Comparison of ENCODE assay signal across 15 cellular contexts in genomic region chr2:100482741-100483140, GRCh38. TPM values are rescaled to one million over a fixed set of nuclear protein-coding genes. Genes with fewer than 3 reads are reported as not detected.
DNase-seq lines count a peak whose midpoint lies in the region; ATAC-seq and TF ChIP-seq lines count a peak whose summit lies in the region.
"Had no signal": no experiment of that assay in that cellular context is flagged by ENCODE, and none has a peak within 500 bp of the region (broad histone marks: within the 10 kb centered on the region; RNA-seq: fewer than 3 reads in every experiment).

No MANE protein-coding gene starts in this region.

- no peaks in the 10 kb centered on the region for H3K27me3 Mint-ChIP-seq in activated CD8-positive, alpha-beta T cell treated with anti-CD3 and anti-CD28 coated beads for 36 hours
- H3K27me3 Mint-ChIP-seq in activated CD8-positive, alpha-beta T cell treated with anti-CD3 and anti-CD28 coated beads, Interleukin-2, amount 10 ng/mL, durations not matched to agents 7 days and 5 days (ENCODE audit: low read depth): no peaks in the 10 kb centered on the region

- DNase-seq in activated CD8-positive, alpha-beta T cell treated with anti-CD3 and anti-CD28 coated beads for 36 hours: peak; percentile 11
- DNase-seq in activated CD8-positive, alpha-beta T cell treated with anti-CD3 and anti-CD28 coated beads, Interleukin-2, amount 10 ng/mL, durations not matched to agents 7 days and 5 days: no peak
- DNase-seq in epithelial cell of proximal tubule (ENCODE audit: low read depth) (no peak), upper lobe of right lung (no peak), NCI-H146 treated with DMSO at 0.1 percent for 48 hours (lab: John Stamatoyannopoulos, UW; ENCODE audit: unreplicated experiment) (no peak)
- DNase-seq in activated naive CD4-positive, alpha-beta T cell treated with Interleukin-2 at 50 U/mL for 16 hours: no peak
- DNase-seq: activated CD4-positive, CD25-positive, alpha-beta regulatory T cell; naive B cell; NCI-H345; thyroid gland had no signal

- H3K4me3 Mint-ChIP-seq in activated CD8-positive, alpha-beta T cell treated with anti-CD3 and anti-CD28 coated beads for 36 hours: no peak overlapping the region
- no peak overlapping the region for H3K4me3 Mint-ChIP-seq in activated CD8-positive, alpha-beta T cell treated with anti-CD3 and anti-CD28 coated beads, Interleukin-2, amount 10 ng/mL, durations not matched to agents 7 days and 5 days
- H3K4me3 Mint-ChIP-seq: activated T-helper 17 cell treated with anti-CD3 and anti-CD28 coated beads, Interleukin-2, amount 50 U/mL, for 72 hours; naive B cell had no signal

- H3K4me1 Mint-ChIP-seq in activated CD8-positive, alpha-beta T cell treated with anti-CD3 and anti-CD28 coated beads for 36 hours (ENCODE audit: low read depth): no peaks in the 10 kb centered on the region
- H3K4me1 Mint-ChIP-seq in activated CD8-positive, alpha-beta T cell treated with anti-CD3 and anti-CD28 coated beads, Interleukin-2, amount 10 ng/mL, durations not matched to agents 7 days and 5 days (ENCODE audit: low read depth): no peaks in the 10 kb centered on the region
- H3K4me1 Mint-ChIP-seq: activated T-helper 17 cell treated with anti-CD3 and anti-CD28 coated beads, Interleukin-2, amount 50 U/mL, for 72 hours; naive B cell had no signal

- H3K4me3 ChIP-seq in epithelial cell of proximal tubule (ENCODE audit: low read depth, low read length) (no peak overlapping the region), upper lobe of right lung (no peak overlapping the region)
- H3K4me3 ChIP-seq: thyroid gland had no signal

- no peaks in the 10 kb centered on the region for H3K4me1 ChIP-seq in upper lobe of right lung
- H3K4me1 ChIP-seq: thyroid gland had no signal

- no peaks in the 10 kb centered on the region for H3K36me3 Mint-ChIP-seq in activated CD8-positive, alpha-beta T cell treated with anti-CD3 and anti-CD28 coated beads for 36 hours (ENCODE audit: low read depth)
- no peaks in the 10 kb centered on the region for H3K36me3 Mint-ChIP-seq in activated CD8-positive, alpha-beta T cell treated with anti-CD3 and anti-CD28 coated beads, Interleukin-2, amount 10 ng/mL, durations not matched to agents 7 days and 5 days (ENCODE audit: low read depth)

- no peak overlapping the region for H3K27ac Mint-ChIP-seq in activated CD8-positive, alpha-beta T cell treated with anti-CD3 and anti-CD28 coated beads for 36 hours
- H3K27ac Mint-ChIP-seq in activated CD8-positive, alpha-beta T cell treated with anti-CD3 and anti-CD28 coated beads, Interleukin-2, amount 10 ng/mL, durations not matched to agents 7 days and 5 days: no peak overlapping the region
- H3K27ac Mint-ChIP-seq: activated T-helper 17 cell treated with anti-CD3 and anti-CD28 coated beads, Interleukin-2, amount 50 U/mL, for 72 hours; naive B cell had no signal

- H3K9me3 Mint-ChIP-seq in activated CD8-positive, alpha-beta T cell treated with anti-CD3 and anti-CD28 coated beads for 36 hours: no peaks in the 10 kb centered on the region
- no peaks in the 10 kb centered on the region for H3K9me3 Mint-ChIP-seq in activated CD8-positive, alpha-beta T cell treated with anti-CD3 and anti-CD28 coated beads, Interleukin-2, amount 10 ng/mL, durations not matched to agents 7 days and 5 days (ENCODE audit: insufficient read depth)
- H3K9me3 Mint-ChIP-seq: naive B cell had no signal

- H3K36me3 ChIP-seq in upper lobe of right lung: no peaks in the 10 kb centered on the region
- H3K36me3 ChIP-seq: thyroid gland had no signal

- POLR2A ChIA-PET in activated CD8-positive, alpha-beta T cell treated with anti-CD3 and anti-CD28 coated beads for 36 hours (lab: Charles Lee): no interaction called here
- POLR2A ChIA-PET in activated CD8-positive, alpha-beta T cell treated with anti-CD3 and anti-CD28 coated beads, Interleukin-2, amount 10 ng/mL, durations not matched to agents 7 days and 5 days (lab: Charles Lee): no interaction called here

- ATAC-seq in activated CD8-positive, alpha-beta T cell treated with anti-CD3 and anti-CD28 coated beads for 36 hours: no peak
- ATAC-seq in activated CD8-positive, alpha-beta T cell treated with anti-CD3 and anti-CD28 coated beads, Interleukin-2, amount 10 ng/mL, durations not matched to agents 7 days and 5 days: no peak
- peak; percentile 15 for ATAC-seq in upper lobe of right lung
- ATAC-seq in GM21526 (IDR thresholded peaks at IDR 0.05; ENCODE audit: low FRiP score, unreplicated experiment): no peak
- ATAC-seq: activated T-helper 17 cell treated with anti-CD3 and anti-CD28 coated beads, Interleukin-2, amount 50 U/mL, for 72 hours; Right ventricle myocardium inferior had no signal

- no peaks in the 10 kb centered on the region for H3K27me3 ChIP-seq in upper lobe of right lung
- H3K27me3 ChIP-seq: thyroid gland had no signal

- no peak overlapping the region for H3K27ac ChIP-seq in upper lobe of right lung
- H3K27ac ChIP-seq: thyroid gland had no signal

- TF ChIP-seq CTCF in activated CD8-positive, alpha-beta T cell treated with anti-CD3 and anti-CD28 coated beads for 36 hours (IDR thresholded peaks at IDR 0.05): no peak
- TF ChIP-seq CTCF in LNCAP (IDR thresholded peaks at IDR 0.05) (peak; percentile 17; the same call in 1 of the 2 replicates), epithelial cell of proximal tubule (conservative IDR thresholded peaks at IDR 0.05; ENCODE audit: low read depth, low read length) (peak; percentile 50), upper lobe of right lung (IDR thresholded peaks at IDR 0.05) (peak; percentile 14)

- H3K9me3 ChIP-seq in upper lobe of right lung: no peaks in the 10 kb centered on the region
- H3K9me3 ChIP-seq: thyroid gland had no signal

- CTCF ChIA-PET in activated CD8-positive, alpha-beta T cell treated with anti-CD3 and anti-CD28 coated beads for 36 hours (lab: Charles Lee): interaction anchor here (1.4 kb wide), 1 partner anchor 27 kb away, joined by 3 read pairs; no protein-coding TSS in a partner anchor
- CTCF ChIA-PET in activated CD8-positive, alpha-beta T cell treated with anti-CD3 and anti-CD28 coated beads, Interleukin-2, amount 10 ng/mL, durations not matched to agents 7 days and 5 days (lab: Charles Lee): no interaction called here

- intact Hi-C loops in activated CD8-positive, alpha-beta T cell treated with anti-CD3 and anti-CD28 coated beads for 36 hours (cut with micrococcal nuclease): no loop called here
- intact Hi-C loops in upper lobe of right lung (cut with DNase I): no loop called here

RNA-seq across cellular contexts. Expression of gene NMS, which starts 12.5 kb away (rescaled TPM):
- not detected for total RNA-seq in activated CD8-positive, alpha-beta T cell treated with anti-CD3 and anti-CD28 coated beads for 36 hours
- not detected for total RNA-seq in activated CD8-positive, alpha-beta T cell treated with anti-CD3 and anti-CD28 coated beads, Interleukin-2, amount 10 ng/mL, durations not matched to agents 7 days and 5 days
- not detected in 2 replicates for total RNA-seq in epithelial cell of proximal tubule
- not detected for total RNA-seq in upper lobe of right lung
- total RNA-seq: activated T-helper 17 cell treated with anti-CD3 and anti-CD28 coated beads, Interleukin-2, amount 50 U/mL, for 72 hours; endothelial cell of umbilical vein; Right ventricle myocardium inferior; thyroid gland had no signal
